23 cellular contexts compared by ENCODE assay signal in genomic region chrX:110966839-110967238, GRCh38.
DNase-seq lines count a peak whose midpoint lies in the region; FAIRE-seq and TF ChIP-seq lines count a peak whose summit lies in the region.
"Had no signal": no experiment of that assay in that cellular context is flagged by ENCODE, and none has a peak within 500 bp of the region (broad histone marks: within the 10 kb centered on the region; RNA-seq: fewer than 3 reads in every experiment).

No MANE protein-coding gene starts in this region.

- H3K4me1 Mint-ChIP-seq in astrocyte (ENCODE audit: low read depth, unreplicated experiment) (peaks cover 7% of the 10 kb centered on the region), Caco-2 (ENCODE audit: low read depth, unreplicated experiment) (no peaks in the 10 kb centered on the region)
- H3K4me1 Mint-ChIP-seq in CD8-positive, alpha-beta memory T cell = no peaks in the 10 kb centered on the region
- H3K4me1 Mint-ChIP-seq: activated B cell treated with CpG ODN at 0.5 μM for 24 hours; central memory CD8-positive, alpha-beta T cell; naive thymus-derived CD8-positive, alpha-beta T cell had no signal

- H3K27ac Mint-ChIP-seq in astrocyte (ENCODE audit: unreplicated experiment) (peak overlapping the region; percentile 31), Caco-2 (ENCODE audit: unreplicated experiment) (no peak overlapping the region)
- H3K27ac Mint-ChIP-seq in CD8-positive, alpha-beta memory T cell = no peak overlapping the region
- H3K27ac Mint-ChIP-seq: activated B cell treated with CpG ODN at 0.5 μM for 24 hours; activated T-helper 1 cell treated with anti-CD3 and anti-CD28 coated beads, Interleukin-12 subunit alpha, Interleukin-12 subunit beta, Interleukin-2, Interleukin-4 antibody, amounts not matched to agents 30 ng/mL and 10 ng/mL and 1 ng/mL, durations not matched to agents 14 hours and 24 hours and 36 hours; naive thymus-derived CD8-positive, alpha-beta T cell had no signal

- CTCF ChIA-PET in Caco-2 (lab: Charles Lee) = no interaction called here
- CTCF ChIA-PET in CD8-positive, alpha-beta memory T cell (lab: Charles Lee) = no interaction called here

- H3K27me3 Mint-ChIP-seq in astrocyte (ENCODE audit: low read depth, unreplicated experiment) (no peaks in the 10 kb centered on the region), Caco-2 (ENCODE audit: insufficient read depth, unreplicated experiment) (no peaks in the 10 kb centered on the region)
- H3K27me3 Mint-ChIP-seq in CD8-positive, alpha-beta memory T cell = peaks cover 3 to 9% of the 10 kb centered on the region in 2 donors
- H3K27me3 Mint-ChIP-seq: activated B cell treated with CpG ODN at 0.5 μM for 24 hours; central memory CD8-positive, alpha-beta T cell had no signal

- TF ChIP-seq CTCF in astrocyte (IDR thresholded peaks at IDR 0.05; ENCODE audit: insufficient read depth, low read depth, low read length) (no peak), foreskin fibroblast (IDR thresholded peaks at IDR 0.05; ENCODE audit: low read depth, low read length) (no peak), Caco-2 (IDR thresholded peaks at IDR 0.05; ENCODE audit: insufficient read depth in 1 of 2, low read depth in 1 of 2, low read length in 1 of 2, severe bottlenecking in 1 of 2, unreplicated experiment in 1 of 2) (no peak)

- no peak overlapping the region for H3K9ac ChIP-seq in astrocyte (ENCODE audit: low read length)

- no peak overlapping the region for H3K27ac ChIP-seq in astrocyte (ENCODE audit: low read depth, low read length)
- H3K27ac ChIP-seq in CD8-positive, alpha-beta memory T cell (ENCODE audit: low read depth, low read length) = no peak overlapping the region
- H3K27ac ChIP-seq: esophagus muscularis mucosa, heart right ventricle, pancreas, right lobe of liver, SJSA1 had no signal

- no peak for FAIRE-seq in astrocyte (lab: Jason Lieb, UNC)
- FAIRE-seq: islet of Langerhans, pancreas had no signal

- H3K9me3 Mint-ChIP-seq in astrocyte (ENCODE audit: unreplicated experiment) = no peaks in the 10 kb centered on the region
- no peaks in the 10 kb centered on the region for H3K9me3 Mint-ChIP-seq in Caco-2 (ENCODE audit: unreplicated experiment)
- H3K9me3 Mint-ChIP-seq in CD8-positive, alpha-beta memory T cell = no peaks in the 10 kb centered on the region
- H3K9me3 Mint-ChIP-seq: activated B cell treated with CpG ODN at 0.5 μM for 24 hours; activated T-helper 1 cell treated with anti-CD3 and anti-CD28 coated beads, Interleukin-12 subunit alpha, Interleukin-12 subunit beta, Interleukin-2, Interleukin-4 antibody, amounts not matched to agents 30 ng/mL and 10 ng/mL and 1 ng/mL, durations not matched to agents 14 hours and 24 hours and 36 hours; central memory CD8-positive, alpha-beta T cell had no signal

- H3K4me1 ChIP-seq in astrocyte (ENCODE audit: insufficient read depth, low read length) (no peaks in the 10 kb centered on the region), Caco-2 (no peaks in the 10 kb centered on the region)
- no peaks in the 10 kb centered on the region for H3K4me1 ChIP-seq in CD8-positive, alpha-beta memory T cell (ENCODE audit: insufficient read depth, low read length)
- H3K4me1 ChIP-seq: BE2C, esophagus muscularis mucosa, heart right ventricle, pancreas, right lobe of liver, SJSA1, tibial nerve had no signal

- H3K9me3 ChIP-seq in astrocyte (ENCODE audit: insufficient read depth, low read depth, low read length) (no peaks in the 10 kb centered on the region), Caco-2 (no peaks in the 10 kb centered on the region)
- H3K9me3 ChIP-seq in CD8-positive, alpha-beta memory T cell (ENCODE audit: low read length) = no peaks in the 10 kb centered on the region
- H3K9me3 ChIP-seq: BE2C, esophagus muscularis mucosa, heart right ventricle, pancreas, right lobe of liver, SJSA1, tibial nerve had no signal

- H4K20me1 ChIP-seq in astrocyte (ENCODE audit: insufficient read depth, low read length) = no peaks in the 10 kb centered on the region

- H3K4me3 ChIP-seq in astrocyte (ENCODE audit: insufficient read depth, low read depth, low read length) = no peak overlapping the region
- no peak overlapping the region for H3K4me3 ChIP-seq in foreskin fibroblast (ENCODE audit: low read depth in 1 of 2, low read length in 2 of 2)
- no peak overlapping the region for H3K4me3 ChIP-seq in Caco-2 (ENCODE audit: low read depth, low read length)
- no peak overlapping the region for H3K4me3 ChIP-seq in CD8-positive, alpha-beta memory T cell (ENCODE audit: low read length)
- H3K4me3 ChIP-seq: esophagus muscularis mucosa, heart right ventricle, pancreas, right lobe of liver, SJSA1, tibial nerve had no signal

- H3K27me3 ChIP-seq in astrocyte (ENCODE audit: insufficient read depth, low read length) (no peaks in the 10 kb centered on the region), Caco-2 (replicated peaks; ENCODE audit: control insufficient read depth, insufficient read depth, low read length) (no peaks in the 10 kb centered on the region)
- H3K27me3 ChIP-seq in CD8-positive, alpha-beta memory T cell (ENCODE audit: insufficient read depth, low read length, poor library complexity, severe bottlenecking) = no peaks in the 10 kb centered on the region
- H3K27me3 ChIP-seq: BE2C, esophagus muscularis mucosa, right lobe of liver, SJSA1 had no signal

- H3K4me2 ChIP-seq in astrocyte (ENCODE audit: low read length) = no peak overlapping the region

- no peak overlapping the region for H3K4me3 Mint-ChIP-seq in astrocyte (ENCODE audit: unreplicated experiment)
- H3K4me3 Mint-ChIP-seq in Caco-2 (ENCODE audit: unreplicated experiment) = no peak overlapping the region
- no peak overlapping the region for H3K4me3 Mint-ChIP-seq in CD8-positive, alpha-beta memory T cell
- H3K4me3 Mint-ChIP-seq: activated B cell treated with CpG ODN at 0.5 μM for 24 hours; activated T-helper 1 cell treated with anti-CD3 and anti-CD28 coated beads, Interleukin-12 subunit alpha, Interleukin-12 subunit beta, Interleukin-2, Interleukin-4 antibody, amounts not matched to agents 30 ng/mL and 10 ng/mL and 1 ng/mL, durations not matched to agents 14 hours and 24 hours and 36 hours; central memory CD8-positive, alpha-beta T cell; naive thymus-derived CD8-positive, alpha-beta T cell had no signal

- H3K79me2 ChIP-seq in astrocyte (ENCODE audit: insufficient read depth, low read length) = no peaks in the 10 kb centered on the region

- peak; percentile 24 to 41 for DNase-seq in Kasumi-1 (lab: John Stamatoyannopoulos, UW)
- DNase-seq in astrocyte (ENCODE audit: low read depth) = peak; percentile 25
- peak; percentile 2 for DNase-seq in foreskin fibroblast
- DNase-seq in stromal cell of bone marrow (ENCODE audit: low read depth) = peak; percentile 15
- DNase-seq in Caco-2 = no peak
- DNase-seq in NCI-H146 (lab: John Stamatoyannopoulos, UW) = no peak
- DNase-seq in CD8-positive, alpha-beta memory T cell = no peak
- DNase-seq: activated B cell treated with CpG ODN at 0.5 μM for 24 hours; BE2C; effector CD4-positive, alpha-beta T cell; EL; heart right ventricle; naive thymus-derived CD8-positive, alpha-beta T cell; NCI-H1694; pancreas; right lobe of liver; stimulated activated naive CD8-positive, alpha-beta T cell treated with anti-CD3 and anti-CD28 coated beads, Interleukin-15, Interleukin-2, amounts not matched to agents 100 U/mL and 50 U/mL, for 24 hours had no signal

- no TSS peak for BruUV-seq in Caco-2 (replicated peaks; lab: Mats Ljungman, UMichigan)

- H3K36me3 Mint-ChIP-seq in astrocyte (ENCODE audit: low read depth, unreplicated experiment) (no peaks in the 10 kb centered on the region), Caco-2 (ENCODE audit: insufficient read depth, unreplicated experiment) (peaks cover 6% of the 10 kb centered on the region)
- no peaks in the 10 kb centered on the region for H3K36me3 Mint-ChIP-seq in CD8-positive, alpha-beta memory T cell
- H3K36me3 Mint-ChIP-seq: naive thymus-derived CD8-positive, alpha-beta T cell had no signal

- POLR2A ChIA-PET in Caco-2 (lab: Charles Lee) = no interaction called here
- POLR2A ChIA-PET in CD8-positive, alpha-beta memory T cell (lab: Charles Lee) = no interaction called here

- intact Hi-C loops in Caco-2 (cut with micrococcal nuclease; ENCODE audit: unreplicated experiment) = no loop called here

- no peak overlapping the region for H2AFZ ChIP-seq in astrocyte (ENCODE audit: low read depth, low read length)

- H3K36me3 ChIP-seq in astrocyte (ENCODE audit: insufficient read depth, low read length) (no peaks in the 10 kb centered on the region), Caco-2 (ENCODE audit: control insufficient read depth, insufficient read depth, low read length) (no peaks in the 10 kb centered on the region)
- H3K36me3 ChIP-seq in CD8-positive, alpha-beta memory T cell (ENCODE audit: insufficient read depth, low read length) = no peaks in the 10 kb centered on the region
- H3K36me3 ChIP-seq: BE2C, esophagus muscularis mucosa, heart right ventricle, pancreas, right lobe of liver, SJSA1, tibial nerve had no signal

Comparison
In these comparisons a context has a peak if more than half of its experiments do, and no peak if none do; other contexts are left out.
1. DNase-seq: peak in Kasumi-1 (2 of 2), astrocyte (single experiment), foreskin fibroblast (2 of 2) and stromal cell of bone marrow (single experiment); none in Caco-2 (0 of 2), NCI-H146 (single experiment) and CD8-positive, alpha-beta memory T cell (0 of 5).